Comparison of ENCODE assay signal across 10 cellular contexts in the genomic region with DNA sequence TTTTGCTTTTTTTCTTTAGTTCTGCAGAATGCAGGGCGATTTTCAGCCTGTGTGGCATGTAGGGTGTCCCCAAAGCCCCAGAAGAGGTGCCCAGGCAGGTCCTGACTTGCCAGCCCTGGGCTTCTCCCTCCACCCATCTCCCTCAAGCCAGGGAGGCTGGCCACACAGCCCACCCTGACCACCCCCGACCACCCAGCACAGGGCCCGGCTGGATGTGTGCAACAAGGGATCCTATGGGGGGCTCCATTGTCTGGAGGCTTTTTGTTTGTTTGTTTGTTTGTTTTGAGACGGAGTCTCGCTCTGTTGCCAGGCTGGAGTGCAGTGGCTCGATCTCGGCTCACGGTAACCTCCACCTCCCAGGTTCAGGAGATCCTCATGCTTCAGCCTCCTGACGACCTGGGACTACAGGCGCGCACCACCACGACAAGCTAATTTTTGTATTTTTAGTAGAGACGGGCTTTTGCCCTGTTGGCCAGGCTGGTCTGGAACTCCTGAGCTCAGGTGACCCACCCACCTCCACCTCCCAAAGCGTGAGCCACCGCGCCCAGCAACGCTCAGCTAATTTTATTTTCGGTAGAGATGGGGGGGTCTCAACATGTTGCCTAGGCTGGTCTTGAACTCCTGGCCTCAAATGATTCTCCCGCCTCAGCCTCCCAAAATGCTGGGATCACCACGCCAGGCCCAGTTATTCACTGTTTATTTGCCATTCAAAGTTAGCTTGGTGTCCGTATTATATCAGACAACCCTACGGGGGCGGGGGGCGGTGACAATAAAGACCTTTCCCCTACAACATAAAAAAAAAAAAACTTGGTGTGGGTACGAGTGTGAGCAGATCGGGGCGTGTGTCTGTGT. TPM values are rescaled to one million over a fixed set of nuclear protein-coding genes. Genes with fewer than 3 reads are reported as not detected.
DNase-seq lines count a peak whose midpoint lies in the region; ATAC-seq and TF ChIP-seq lines count a peak whose summit lies in the region.
"Had no signal": no experiment of that assay in that cellular context is flagged by ENCODE, and none has a peak within 500 bp of the region (broad histone marks: within the 10 kb centered on the region; RNA-seq: fewer than 3 reads in every experiment).

No MANE protein-coding gene starts in this region.

- peak overlapping the region; percentile 26 for H2AFZ ChIP-seq in trophoblast cell (ENCODE audit: insufficient read depth, low read length, poor library complexity)

- DNase-seq in CD4-positive, alpha-beta T cell: no peak
- DNase-seq in SJSA1 (ENCODE audit: low read depth in 1 of 2, low spot score in 2 of 2) (no peak), endothelial cell (ENCODE audit: low spot score) (no peak), trophoblast cell (no peak), NCI-H1694 (lab: John Stamatoyannopoulos, UW) (no peak), HT-29 (ENCODE audit: low spot score) (no peak), GM03348 (ENCODE audit: low spot score) (no peak)
- DNase-seq: GF-D8, NCI-H2081 had no signal

- peak overlapping the region; percentile 97 for H3K27ac ChIP-seq in CD4-positive, alpha-beta T cell (ENCODE audit: low read depth, low read length)
- peak overlapping the region; percentile 93 for H3K27ac ChIP-seq in SJSA1
- peak overlapping the region; percentile 92 for H3K27ac ChIP-seq in trophoblast cell (ENCODE audit: low read depth, low read length)

- H3K18ac ChIP-seq in trophoblast cell (ENCODE audit: low read length): peak overlapping the region; percentile 36

- peak overlapping the region; percentile 15 for H2BK5ac ChIP-seq in trophoblast cell (ENCODE audit: low read depth, low read length, poor library complexity)

- H3K27ac Mint-ChIP-seq in CD4-positive, alpha-beta T cell: peak overlapping the region; percentile 84
- peak overlapping the region; percentile 75 for H3K27ac Mint-ChIP-seq in endothelial cell (ENCODE audit: unreplicated experiment)

- H3K14ac ChIP-seq in trophoblast cell (ENCODE audit: low read length): peak overlapping the region; percentile 59

- H4K12ac ChIP-seq in trophoblast cell (ENCODE audit: low read depth, low read length): peak overlapping the region; percentile 19

- H3K9ac ChIP-seq in trophoblast cell (ENCODE audit: low read length): no peak overlapping the region

- peak overlapping the region; percentile 96 for H4K91ac ChIP-seq in trophoblast cell (ENCODE audit: low read depth, low read length)

- CTCF ChIA-PET in CD4-positive, alpha-beta T cell (lab: Charles Lee): interaction anchor here (0.6 to 1.1 kb wide), 2 partner anchors 17 to 37 kb away, joined by 3 to 4 read pairs; no protein-coding TSS in a partner anchor

- no peak overlapping the region for H3K4me2 ChIP-seq in trophoblast cell (ENCODE audit: low read length)

- peaks cover 4% of the 10 kb centered on the region for H3K36me3 Mint-ChIP-seq in CD4-positive, alpha-beta T cell (ENCODE audit: low read depth)
- H3K36me3 Mint-ChIP-seq in endothelial cell (ENCODE audit: low read depth, unreplicated experiment): no peaks in the 10 kb centered on the region

- H3K36me3 ChIP-seq in SJSA1 (no peaks in the 10 kb centered on the region), trophoblast cell (ENCODE audit: control insufficient read depth in 1 of 2, insufficient read depth in 2 of 2, low read length in 2 of 2) (no peaks in the 10 kb centered on the region)

- ATAC-seq in CD4-positive, alpha-beta T cell (ENCODE audit: poor library complexity): no peak
- no peak for ATAC-seq in HG02623 (IDR thresholded peaks at IDR 0.05; ENCODE audit: unreplicated experiment)

- peak overlapping the region; percentile 79 for H4K8ac ChIP-seq in trophoblast cell (ENCODE audit: low read depth, low read length)

- intact Hi-C loops in CD4-positive, alpha-beta T cell (cut with DNase I, micrococcal nuclease): no loop called here

- H3K4me3 ChIP-seq in SJSA1 (no peak overlapping the region), trophoblast cell (ENCODE audit: low read depth, low read length) (no peak overlapping the region)

- no peak overlapping the region for H3K23ac ChIP-seq in trophoblast cell (ENCODE audit: low read length)

- H3K9me3 ChIP-seq in CD4-positive, alpha-beta T cell (ENCODE audit: control insufficient read depth, low read length): no peaks in the 10 kb centered on the region
- H3K9me3 ChIP-seq in SJSA1 (replicated peaks) (no peaks in the 10 kb centered on the region), trophoblast cell (ENCODE audit: insufficient read depth, low read depth, low read length) (no peaks in the 10 kb centered on the region)

- no peaks in the 10 kb centered on the region for H3K9me3 Mint-ChIP-seq in CD4-positive, alpha-beta T cell
- no peaks in the 10 kb centered on the region for H3K9me3 Mint-ChIP-seq in endothelial cell (ENCODE audit: unreplicated experiment)

- H3K4me1 ChIP-seq in SJSA1 (replicated peaks) (peaks cover 40% of the 10 kb centered on the region), trophoblast cell (ENCODE audit: control insufficient read depth in 1 of 2, insufficient read depth in 2 of 2, low read length in 2 of 2) (peaks cover 29 to 32% of the 10 kb centered on the region in 2 experiments)

- H2BK120ac ChIP-seq in trophoblast cell (ENCODE audit: insufficient read depth, low read length, poor library complexity): peak overlapping the region; percentile 77

- H3K4ac ChIP-seq in trophoblast cell (ENCODE audit: low read depth, low read length): peak overlapping the region; percentile 50

- no CpG with 5 or more reads among the region's 27 CpGs for WGBS in trophoblast cell (ENCODE audit: extremely low coverage, insufficient coverage, insufficient read length)

- H3K79me2 ChIP-seq in trophoblast cell (ENCODE audit: control insufficient read depth, insufficient read depth, low read length, poor library complexity): peaks cover 8% of the 10 kb centered on the region

- peaks cover 55% of the 10 kb centered on the region for H3K4me1 Mint-ChIP-seq in CD4-positive, alpha-beta T cell (ENCODE audit: low read depth)
- H3K4me1 Mint-ChIP-seq in endothelial cell (ENCODE audit: unreplicated experiment): peaks cover 23% of the 10 kb centered on the region

- no peak for TF ChIP-seq CTCF in CD4-positive, alpha-beta T cell (IDR thresholded peaks at IDR 0.05)
- TF ChIP-seq CTCF in endothelial cell (IDR thresholded peaks at IDR 0.05; ENCODE audit: unreplicated experiment): no peak

- peak overlapping the region; percentile 71 for H2AK5ac ChIP-seq in trophoblast cell (ENCODE audit: low read length)

- peak overlapping the region; percentile 67 for H3K4me3 Mint-ChIP-seq in CD4-positive, alpha-beta T cell
- H3K4me3 Mint-ChIP-seq in endothelial cell (ENCODE audit: unreplicated experiment): no peak overlapping the region

- peak overlapping the region; percentile 44 for H2BK12ac ChIP-seq in trophoblast cell (ENCODE audit: low read length)

- H3K27me3 Mint-ChIP-seq in CD4-positive, alpha-beta T cell: no peaks in the 10 kb centered on the region
- H3K27me3 Mint-ChIP-seq in endothelial cell (ENCODE audit: unreplicated experiment): peaks cover 16% of the 10 kb centered on the region

- peaks cover 35% of the 10 kb centered on the region for H3K79me1 ChIP-seq in trophoblast cell (ENCODE audit: low read length)

- POLR2A ChIA-PET in CD4-positive, alpha-beta T cell (lab: Charles Lee): interaction anchor here (0.9 to 1.5 kb wide), 4 partner anchors 12 to 29 kb away, joined by 3 to 4 read pairs (median 4); no protein-coding TSS in a partner anchor

- H3K27me3 ChIP-seq in CD4-positive, alpha-beta T cell (ENCODE audit: control insufficient read depth, insufficient read depth, low read length): no peaks in the 10 kb centered on the region
- H3K27me3 ChIP-seq in SJSA1 (replicated peaks) (no peaks in the 10 kb centered on the region), trophoblast cell (ENCODE audit: insufficient read depth, low read length) (no peaks in the 10 kb centered on the region)

RNA-seq across cellular contexts. Expression of gene MKNK2, which starts 7.8 kb away (rescaled TPM):
- total RNA-seq in CD4-positive, alpha-beta T cell: 100 to 1,000 TPM; 325 to 347 TPM
- 18.7 and 31.6 TPM in 2 replicates for total RNA-seq in SJSA1 (2014; rRNA removed; shearing (Covaris generic))
- 228 TPM for total RNA-seq in endothelial cell (ENCODE audit: unreplicated experiment)
- polyA plus RNA-seq in trophoblast cell (2013): 339 and 368 TPM in 2 replicates
- 212 and 223 TPM in 2 replicates for total RNA-seq in HT-29 (2014; rRNA removed; shearing (Covaris generic))

RNA-seq across cellular contexts. Expression of gene MOB3A, which starts 37.3 kb away (rescaled TPM):
- 10 to 100 TPM; 96.4 to 97.3 TPM for total RNA-seq in CD4-positive, alpha-beta T cell
- total RNA-seq in SJSA1 (2014; rRNA removed; shearing (Covaris generic)): 10.1 and 20.6 TPM in 2 replicates
- total RNA-seq in endothelial cell (ENCODE audit: unreplicated experiment): 88.5 TPM
- polyA plus RNA-seq in trophoblast cell (2013): 34.5 and 34.8 TPM in 2 replicates
- 7.7 and 9.2 TPM in 2 replicates for total RNA-seq in HT-29 (2014; rRNA removed; shearing (Covaris generic))

RNA-seq across cellular contexts. Expression of gene IZUMO4, which starts 37.9 kb away (rescaled TPM):
- total RNA-seq in CD4-positive, alpha-beta T cell: 10 to 100 TPM; 17.4 to 17.9 TPM
- total RNA-seq in SJSA1 (2014; rRNA removed; shearing (Covaris generic)): 1.9 TPM in 1 of 2 replicates, not detected in the other
- 8.9 TPM for total RNA-seq in endothelial cell (ENCODE audit: unreplicated experiment)
- polyA plus RNA-seq in trophoblast cell (2013): 1.2 and 1.5 TPM in 2 replicates
- total RNA-seq in HT-29 (2014; rRNA removed; shearing (Covaris generic)): 2.7 and 5.3 TPM in 2 replicates

RNA-seq across cellular contexts. Expression of gene BTBD2, which starts 43.3 kb away (rescaled TPM):
- total RNA-seq in CD4-positive, alpha-beta T cell: 10 to 100 TPM; 44.4 to 44.9 TPM
- 25.7 and 32.6 TPM in 2 replicates for total RNA-seq in SJSA1 (2014; rRNA removed; shearing (Covaris generic))
- 80.5 TPM for total RNA-seq in endothelial cell (ENCODE audit: unreplicated experiment)
- polyA plus RNA-seq in trophoblast cell (2013): 43.8 and 44.5 TPM in 2 replicates
- total RNA-seq in HT-29 (2014; rRNA removed; shearing (Covaris generic)): 43.3 and 56.4 TPM in 2 replicates
